Comparison of ENCODE assay signal across 18 cellular contexts in the genomic region with DNA sequence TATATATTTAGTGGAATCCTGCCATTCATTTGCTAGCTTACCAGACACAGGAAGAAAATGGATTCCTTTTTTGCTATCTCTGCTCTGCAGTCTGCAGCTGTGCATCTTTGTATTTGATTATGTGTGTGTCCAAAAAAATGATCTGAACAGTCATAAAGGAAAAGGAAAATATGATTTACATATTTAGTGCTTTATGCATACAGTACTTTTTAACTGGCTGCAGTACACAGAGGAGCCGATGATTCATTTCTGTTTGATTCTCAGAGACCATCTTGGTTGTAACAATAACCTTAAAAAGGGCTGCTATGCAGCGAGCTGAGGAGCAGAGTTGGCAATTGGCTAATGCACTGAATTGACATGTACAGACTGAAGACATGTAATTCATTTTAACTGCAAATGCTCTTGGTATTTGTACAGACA.
DNase-seq lines count a peak whose midpoint lies in the region; ATAC-seq and TF ChIP-seq lines count a peak whose summit lies in the region.
"Had no signal": no experiment of that assay in that cellular context is flagged by ENCODE, and none has a peak within 500 bp of the region (broad histone marks: within the 10 kb centered on the region; RNA-seq: fewer than 3 reads in every experiment).

No MANE protein-coding gene starts in this region.

- ATAC-seq in GM21529 (IDR thresholded peaks at IDR 0.05; ENCODE audit: unreplicated experiment) (peak; percentile 56), SK-N-SH treated with all-trans-retinoic acid at 6 μM for 48 hours (peak; percentile 97), GM19463 (IDR thresholded peaks at IDR 0.05; ENCODE audit: unreplicated experiment) (no peak), HG02763 (IDR thresholded peaks at IDR 0.05; ENCODE audit: unreplicated experiment) (no peak)
- no peak for ATAC-seq in activated T-helper 17 cell treated with anti-CD3 and anti-CD28 coated beads, Interleukin-2, amount 50 U/mL, for 72 hours (replicated peaks)
- ATAC-seq: body of pancreas, left colon, mucosa of descending colon had no signal

- DNase-seq in fibroblast of peridontal ligament (ENCODE audit: extremely low read depth), result peak; percentile 79
- peak; percentile 31 for DNase-seq in skeletal muscle cell (ENCODE audit: low read depth)
- no peak for DNase-seq in HuH-7.5 (ENCODE audit: low spot score)
- DNase-seq: activated CD4-positive, alpha-beta T cell treated with anti-CD3 and anti-CD28 coated beads for 1 hour; body of pancreas; Karpas-422; left colon; mucosa of descending colon; NCI-H1417 treated with DMSO at 0.1 percent for 48 hours; NCI-H510A; ovary; SIG-M5 had no signal

- no peaks in the 10 kb centered on the region for H3K9me3 Mint-ChIP-seq in activated T-helper 17 cell treated with anti-CD3 and anti-CD28 coated beads, Interleukin-2, amount 50 U/mL, for 72 hours
- H3K9me3 Mint-ChIP-seq: T-helper 2 cell treated with Interferon-gamma antibody and Interleukin-4, amounts not matched to agents 5 μg/mL and 100 μg/mL, for 36 hours had no signal

- H3K36me3 Mint-ChIP-seq in activated T-helper 17 cell treated with anti-CD3 and anti-CD28 coated beads, Interleukin-2, amount 50 U/mL, for 72 hours (ENCODE audit: low read depth), result no peaks in the 10 kb centered on the region

- H3K27me3 Mint-ChIP-seq in activated T-helper 17 cell treated with anti-CD3 and anti-CD28 coated beads, Interleukin-2, amount 50 U/mL, for 72 hours, result peaks cover 3% of the 10 kb centered on the region

- H3K4me1 Mint-ChIP-seq in activated T-helper 17 cell treated with anti-CD3 and anti-CD28 coated beads, Interleukin-2, amount 50 U/mL, for 72 hours, result no peaks in the 10 kb centered on the region

- no peak overlapping the region for H3K4me3 ChIP-seq in skeletal muscle cell (ENCODE audit: low read depth, low read length)
- H3K4me3 ChIP-seq: body of pancreas, mucosa of descending colon, ovary had no signal

- no peak overlapping the region for H3K4me3 Mint-ChIP-seq in activated T-helper 17 cell treated with anti-CD3 and anti-CD28 coated beads, Interleukin-2, amount 50 U/mL, for 72 hours
- H3K4me3 Mint-ChIP-seq: T-helper 2 cell treated with Interferon-gamma antibody and Interleukin-4, amounts not matched to agents 5 μg/mL and 100 μg/mL, for 36 hours had no signal

- no peak overlapping the region for H3K27ac Mint-ChIP-seq in activated T-helper 17 cell treated with anti-CD3 and anti-CD28 coated beads, Interleukin-2, amount 50 U/mL, for 72 hours
- H3K27ac Mint-ChIP-seq: T-helper 2 cell treated with Interferon-gamma antibody and Interleukin-4, amounts not matched to agents 5 μg/mL and 100 μg/mL, for 36 hours had no signal

TF ChIP-seq in SK-N-SH treated with all-trans-retinoic acid at 6 μM for 48 hours, 23 proteins besides CTCF, POLR2A, EP300 and RAD21:
- TF ChIP-seq ZNF70 (CRISPR knock-in tag; IDR thresholded peaks at IDR 0.05) (0 out of 2 replicates have a peak, but pooled peaks have one; percentile 30), CSDC2 (CRISPR knock-in tag; IDR thresholded peaks at IDR 0.05) (no peak)
- TF ChIP-seq, protein P1, sequence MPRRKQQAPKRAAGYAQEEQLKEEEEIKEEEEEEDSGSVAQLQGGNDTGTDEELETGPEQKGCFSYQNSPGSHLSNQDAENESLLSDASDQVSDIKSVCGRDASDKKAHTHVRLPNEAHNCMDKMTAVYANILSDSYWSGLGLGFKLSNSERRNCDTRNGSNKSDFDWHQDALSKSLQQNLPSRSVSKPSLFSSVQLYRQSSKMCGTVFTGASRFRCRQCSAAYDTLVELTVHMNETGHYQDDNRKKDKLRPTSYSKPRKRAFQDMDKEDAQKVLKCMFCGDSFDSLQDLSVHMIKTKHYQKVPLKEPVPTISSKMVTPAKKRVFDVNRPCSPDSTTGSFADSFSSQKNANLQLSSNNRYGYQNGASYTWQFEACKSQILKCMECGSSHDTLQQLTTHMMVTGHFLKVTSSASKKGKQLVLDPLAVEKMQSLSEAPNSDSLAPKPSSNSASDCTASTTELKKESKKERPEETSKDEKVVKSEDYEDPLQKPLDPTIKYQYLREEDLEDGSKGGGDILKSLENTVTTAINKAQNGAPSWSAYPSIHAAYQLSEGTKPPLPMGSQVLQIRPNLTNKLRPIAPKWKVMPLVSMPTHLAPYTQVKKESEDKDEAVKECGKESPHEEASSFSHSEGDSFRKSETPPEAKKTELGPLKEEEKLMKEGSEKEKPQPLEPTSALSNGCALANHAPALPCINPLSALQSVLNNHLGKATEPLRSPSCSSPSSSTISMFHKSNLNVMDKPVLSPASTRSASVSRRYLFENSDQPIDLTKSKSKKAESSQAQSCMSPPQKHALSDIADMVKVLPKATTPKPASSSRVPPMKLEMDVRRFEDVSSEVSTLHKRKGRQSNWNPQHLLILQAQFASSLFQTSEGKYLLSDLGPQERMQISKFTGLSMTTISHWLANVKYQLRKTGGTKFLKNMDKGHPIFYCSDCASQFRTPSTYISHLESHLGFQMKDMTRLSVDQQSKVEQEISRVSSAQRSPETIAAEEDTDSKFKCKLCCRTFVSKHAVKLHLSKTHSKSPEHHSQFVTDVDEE (CRISPR knock-in tag; IDR thresholded peaks at IDR 0.05), result 0 out of 2 replicates have a peak, but pooled peaks have one; percentile 59
TF ChIP-seq in SK-N-SH treated with all-trans-retinoic acid at 6 μM for 48 hours: peak in this region for 2.

Comparison
In these comparisons a context has a peak if more than half of its experiments do, and no peak if none do; other contexts are left out.
1. ATAC-seq: peak in GM21529 (single experiment) and SK-N-SH treated with all-trans-retinoic acid at 6 μM for 48 hours (single experiment); none in GM19463 (single experiment), HG02763 (single experiment) and activated T-helper 17 cell treated with anti-CD3 and anti-CD28 coated beads, Interleukin-2, amount 50 U/mL, for 72 hours (single experiment).